ENCODE assay signal across 8 cellular contexts in genomic region chr7:123682690-123683089, GRCh38. TPM values are rescaled to one million over a fixed set of nuclear protein-coding genes. Genes with fewer than 3 reads are reported as not detected.
A peak's percentile ranks its signal among the peaks of the same experiment; 100 is the strongest.
DNase-seq lines count a peak whose midpoint lies in the region; ATAC-seq, FAIRE-seq and TF ChIP-seq lines count a peak whose summit lies in the region.

No MANE protein-coding gene starts in this region.

- DNase-seq in AML-193 (lab: John Stamatoyannopoulos, UW) (peak; percentile 54 to 60), OCI-M1 (lab: John Stamatoyannopoulos, UW) (peak; percentile 59), endothelial cell of umbilical vein (ENCODE audit: low read depth, low spot score) (peak; percentile 72), NCI-H774 (lab: John Stamatoyannopoulos, UW) (no peak)
- peak in 7 of 9 donors; percentile 4 to 53 (median 41) for DNase-seq in naive thymus-derived CD4-positive, alpha-beta T cell

- no peaks in the 10 kb centered on the region for H4K20me1 ChIP-seq in endothelial cell of umbilical vein (replicated peaks; ENCODE audit: control insufficient read depth, extremely low read depth, insufficient read depth, low read length)

- H3K4me1 Mint-ChIP-seq in naive thymus-derived CD4-positive, alpha-beta T cell = no peaks in the 10 kb centered on the region

- BruUV-seq in endothelial cell of umbilical vein (replicated peaks; lab: Mats Ljungman, UMichigan) = no TSS peak

- peaks cover 1 to 7% of the 10 kb centered on the region in 2 experiments for H3K36me3 ChIP-seq in endothelial cell of umbilical vein (ENCODE audit: control insufficient read depth in 2 of 2, extremely low read depth in 1 of 2, insufficient read depth in 2 of 2, low read length in 2 of 2)
- peaks cover 0 to 7% (median 5%) of the 10 kb centered on the region in 3 experiments for H3K36me3 ChIP-seq in naive thymus-derived CD4-positive, alpha-beta T cell (ENCODE audit: control insufficient read depth in 2 of 3, insufficient read depth in 3 of 3, low read length in 3 of 3)

- H3K9me1 ChIP-seq in endothelial cell of umbilical vein (replicated peaks; ENCODE audit: control insufficient read depth, extremely low read depth, insufficient read depth, low read length) = no peaks in the 10 kb centered on the region

- dilution Hi-C loops in endothelial cell of umbilical vein (cut with MboI; ENCODE audit: extremely low pct_ligation_motif_present, low sequenced_read_pairs) = no loop called here

- peak; percentile 44 for FAIRE-seq in endothelial cell of umbilical vein (lab: Jason Lieb, UNC)

- H3K27ac Mint-ChIP-seq in naive thymus-derived CD4-positive, alpha-beta T cell = no peak overlapping the region

- H3K9me3 Mint-ChIP-seq in naive thymus-derived CD4-positive, alpha-beta T cell = no peaks in the 10 kb centered on the region

- H3K27ac ChIP-seq in endothelial cell of umbilical vein (ENCODE audit: insufficient read depth, low read depth, low read length) = no peak overlapping the region
- H3K27ac ChIP-seq in naive thymus-derived CD4-positive, alpha-beta T cell (ENCODE audit: low read depth, low read length) = no peak overlapping the region

- no peaks in the 10 kb centered on the region for H3K27me3 Mint-ChIP-seq in naive thymus-derived CD4-positive, alpha-beta T cell

- no peaks in the 10 kb centered on the region for H3K4me1 ChIP-seq in endothelial cell of umbilical vein (ENCODE audit: control insufficient read depth, extremely low read depth, insufficient read depth, low read length)
- H3K4me1 ChIP-seq in naive thymus-derived CD4-positive, alpha-beta T cell (ENCODE audit: control insufficient read depth in 2 of 2, insufficient read depth in 2 of 2, low read length in 2 of 2) = no peaks in the 10 kb centered on the region

- no peak overlapping the region for H3K9ac ChIP-seq in endothelial cell of umbilical vein (replicated peaks; ENCODE audit: extremely low read depth, insufficient read depth, low read length)

- no peaks in the 10 kb centered on the region for H3K27me3 ChIP-seq in endothelial cell of umbilical vein (ENCODE audit: control insufficient read depth in 2 of 2, insufficient read depth in 2 of 2, low read length in 2 of 2)
- no peaks in the 10 kb centered on the region for H3K27me3 ChIP-seq in naive thymus-derived CD4-positive, alpha-beta T cell (ENCODE audit: control insufficient read depth in 2 of 2, insufficient read depth in 2 of 2, low read length in 2 of 2)

- H3K9me3 ChIP-seq in endothelial cell of umbilical vein (replicated peaks; ENCODE audit: control insufficient read depth, insufficient read depth, low read length) = no peaks in the 10 kb centered on the region
- H3K9me3 ChIP-seq in naive thymus-derived CD4-positive, alpha-beta T cell (ENCODE audit: control insufficient read depth in 2 of 3, low read length in 3 of 3) = no peaks in the 10 kb centered on the region

- no peak overlapping the region for H2AFZ ChIP-seq in endothelial cell of umbilical vein (ENCODE audit: low read depth, low read length)

- no peak overlapping the region for H3K4me3 Mint-ChIP-seq in naive thymus-derived CD4-positive, alpha-beta T cell

- no peak overlapping the region for H3K4me2 ChIP-seq in endothelial cell of umbilical vein (ENCODE audit: insufficient read depth, low read length)

- no peak overlapping the region for H3K4me3 ChIP-seq in endothelial cell of umbilical vein (replicated peaks in 1 of 3; ENCODE audit: insufficient read depth in 1 of 3, low read depth in 1 of 3, low read length in 3 of 3)
- H3K4me3 ChIP-seq in naive thymus-derived CD4-positive, alpha-beta T cell (ENCODE audit: low read length) = no peak overlapping the region

- intact Hi-C loops in endothelial cell of umbilical vein (cut with micrococcal nuclease) = loop anchor here (1.0 to 5.0 kb wide), 5 partner anchors 47 to 190 kb away; no protein-coding TSS in a partner anchor
- intact Hi-C loops in naive thymus-derived CD4-positive, alpha-beta T cell (cut with micrococcal nuclease) = loop anchor here (1.0 to 5.0 kb wide), 8 partner anchors 18 to 1174 kb away; no protein-coding TSS in a partner anchor

- POLR2A ChIA-PET in endothelial cell of umbilical vein (lab: Charles Lee) = no interaction called here
- POLR2A ChIA-PET in naive thymus-derived CD4-positive, alpha-beta T cell (lab: Charles Lee) = no interaction called here

- TF ChIP-seq CTCF in endothelial cell of umbilical vein (IDR thresholded peaks at IDR 0.05; ENCODE audit: extremely low read depth in 1 of 2, insufficient read depth in 1 of 2, low read depth in 1 of 2, low read length in 2 of 2) = peak; percentile 25 to 41

- no peak for TF ChIP-seq POLR2A in endothelial cell of umbilical vein (IDR thresholded peaks at IDR 0.05; ENCODE audit: low read depth, low read length)

- ATAC-seq in GM18519 (IDR thresholded peaks at IDR 0.05; ENCODE audit: low FRiP score, unreplicated experiment) (peak; percentile 64), HG03378 (IDR thresholded peaks at IDR 0.05; ENCODE audit: unreplicated experiment) (peak; percentile 77), GM21381 (IDR thresholded peaks at IDR 0.05; ENCODE audit: unreplicated experiment) (no peak)
- peak; percentile 45 for ATAC-seq in naive thymus-derived CD4-positive, alpha-beta T cell

- peaks cover 0 to 23% (median 0%) of the 10 kb centered on the region in 5 donors for H3K36me3 Mint-ChIP-seq in naive thymus-derived CD4-positive, alpha-beta T cell

- CTCF ChIA-PET in endothelial cell of umbilical vein (lab: Charles Lee) = interaction anchor here (0.6 to 2.5 kb wide), 49 partner anchors 8 to 1078 kb away, joined by 3 to 54 read pairs (median 5); partner anchors contain the start of genes NDUFA5 and WASL
- CTCF ChIA-PET in naive thymus-derived CD4-positive, alpha-beta T cell (lab: Charles Lee) = interaction anchor here (0.6 to 1.7 kb wide), 7 partner anchors 8 to 189 kb away, joined by 3 to 8 read pairs (median 5); no protein-coding TSS in a partner anchor

- no peaks in the 10 kb centered on the region for H3K79me2 ChIP-seq in endothelial cell of umbilical vein (ENCODE audit: control insufficient read depth, insufficient read depth, low read length)

TF ChIP-seq in endothelial cell of umbilical vein, 7 proteins besides CTCF, POLR2A, EP300 and RAD21:
- no peak for TF ChIP-seq FOS (IDR thresholded peaks at IDR 0.05; ENCODE audit: borderline replicate concordance, insufficient read depth, low read length)
- TF ChIP-seq EZH2 (IDR thresholded peaks at IDR 0.05; ENCODE audit: borderline replicate concordance, low read depth, low read length, severe bottlenecking) = no peak

RNA-seq across cellular contexts. Expression of gene LMOD2, which starts 27.0 kb away (rescaled TPM):
- total RNA-seq in endothelial cell of umbilical vein = not detected in 2 replicates
- polyA plus RNA-seq in endothelial cell of umbilical vein = not detected in 2 replicates
- 0.03 TPM in 1 of 2 replicates, not detected in the other for polyA plus RNA-seq in endothelial cell of umbilical vein (2011; cell fraction: cytosol; rRNA removed)
- polyA plus RNA-seq in endothelial cell of umbilical vein (2011; cell fraction: nucleus; rRNA removed) = 0.08 TPM in 1 of 2 replicates, not detected in the other
- not detected in 2 replicates for polyA plus RNA-seq in endothelial cell of umbilical vein (2012)
- not detected in 2 replicates for polyA minus RNA-seq in endothelial cell of umbilical vein
- polyA minus RNA-seq in endothelial cell of umbilical vein (2011; cell fraction: cytosol; rRNA and poly(A)+ RNA removed) = not detected
- polyA minus RNA-seq in endothelial cell of umbilical vein (2011; cell fraction: nucleus; rRNA and poly(A)+ RNA removed) = not detected in 2 replicates
- not detected for total RNA-seq in naive thymus-derived CD4-positive, alpha-beta T cell
- under 1 TPM; 0.13 to 0.44 TPM for polyA plus RNA-seq in naive thymus-derived CD4-positive, alpha-beta T cell
